22 cellular contexts compared by ENCODE assay signal in genomic region chr3:185925353-185925752, GRCh38. TPM values are rescaled to one million over a fixed set of nuclear protein-coding genes. Genes with fewer than 3 reads are reported as not detected.
DNase-seq lines count a peak whose midpoint lies in the region; ATAC-seq and TF ChIP-seq lines count a peak whose summit lies in the region.
"Had no signal": no experiment of that assay in that cellular context is flagged by ENCODE, and none has a peak within 500 bp of the region (broad histone marks: within the 10 kb centered on the region; RNA-seq: fewer than 3 reads in every experiment).

No MANE protein-coding gene starts in this region.

- H3K27me3 Mint-ChIP-seq in CD8-positive, alpha-beta memory T cell = no peaks in the 10 kb centered on the region
- H3K27me3 Mint-ChIP-seq in HFFc6 (ENCODE audit: insufficient read depth) (peaks cover 11% of the 10 kb centered on the region), chondrocyte (ENCODE audit: low read depth) (no peaks in the 10 kb centered on the region), neural crest cell (ENCODE audit: low read depth) (peaks cover 8% of the 10 kb centered on the region)
- H3K27me3 Mint-ChIP-seq: activated CD4-positive, alpha-beta memory T cell treated with anti-CD3 and anti-CD28 coated beads, Interleukin-2, amount 10 ng/mL, durations not matched to agents 7 days and 5 days had no signal

- DNase-seq in CD8-positive, alpha-beta memory T cell = no peak
- DNase-seq in HFFc6 (no peak), chondrocyte (ENCODE audit: low spot score) (no peak), neural crest cell (ENCODE audit: low read depth, low spot score) (no peak), HUDEP-2 (lab: John Stamatoyannopoulos, UW; ENCODE audit: unreplicated experiment in 76 of 76) (no peak), HuH-7.5 (ENCODE audit: low spot score) (no peak)
- DNase-seq: activated CD4-positive, alpha-beta memory T cell treated with anti-CD3 and anti-CD28 coated beads, Interleukin-2, amount 10 ng/mL, durations not matched to agents 7 days and 5 days; amygdala; BE2C; caudate nucleus; effector CD4-positive, alpha-beta T cell; GF-D8; midbrain; NCI-H2227 treated with DMSO at 0.1 percent for 48 hours; nucleus accumbens; SJCRH30; stimulated activated CD4-positive, alpha-beta T cell treated with anti-CD3 and anti-CD28 coated beads, Interleukin-15, amount 100 ng/mL, for 24 hours; T-helper 2 cell; thyroid gland; WERI-Rb-1 had no signal

- CTCF ChIA-PET in CD8-positive, alpha-beta memory T cell (lab: Charles Lee) = interaction anchor here (1.5 to 6.0 kb wide), 3 partner anchors 11 to 18 kb away, joined by 4 to 38 read pairs (median 25); partner anchors contain the start of gene TRA2B

- peaks cover 76% of the 10 kb centered on the region for H3K36me3 ChIP-seq in CD8-positive, alpha-beta memory T cell (ENCODE audit: insufficient read depth, low read length)

- H3K27me3 ChIP-seq in CD8-positive, alpha-beta memory T cell (ENCODE audit: insufficient read depth, low read length, poor library complexity, severe bottlenecking) = no peaks in the 10 kb centered on the region
- H3K27me3 ChIP-seq: BE2C, right atrium auricular region, SJCRH30, thyroid gland had no signal

- H3K27ac ChIP-seq in CD8-positive, alpha-beta memory T cell (ENCODE audit: low read depth, low read length) = no peak overlapping the region
- H3K27ac ChIP-seq: right atrium auricular region, SJCRH30, WERI-Rb-1 had no signal

- peak overlapping the region in 5 of 7 donors; percentile 16 to 48 (median 36) for H3K4me3 Mint-ChIP-seq in CD8-positive, alpha-beta memory T cell
- H3K4me3 Mint-ChIP-seq in HFFc6 (0 out of 2 replicates have a peak overlapping the region, but pooled peaks have one; percentile 0), chondrocyte (ENCODE audit: unreplicated experiment) (no peak overlapping the region), neural crest cell (peak overlapping the region; percentile 58)
- H3K4me3 Mint-ChIP-seq: activated CD4-positive, alpha-beta memory T cell treated with anti-CD3 and anti-CD28 coated beads, Interleukin-2, amount 10 ng/mL, durations not matched to agents 7 days and 5 days had no signal

- H3K4me1 Mint-ChIP-seq in CD8-positive, alpha-beta memory T cell = peaks cover 68 to 84% (median 75%) of the 10 kb centered on the region in 3 donors
- H3K4me1 Mint-ChIP-seq in HFFc6 (ENCODE audit: low read depth) (peaks cover 84% of the 10 kb centered on the region), chondrocyte (ENCODE audit: low read depth) (peaks cover 60% of the 10 kb centered on the region), neural crest cell (peaks cover 63% of the 10 kb centered on the region)

- H3K36me3 Mint-ChIP-seq in CD8-positive, alpha-beta memory T cell = peaks cover 17 to 96% (median 30%) of the 10 kb centered on the region in 3 donors
- H3K36me3 Mint-ChIP-seq in HFFc6 (ENCODE audit: low read depth) (peaks cover 60% of the 10 kb centered on the region), chondrocyte (ENCODE audit: low read depth) (peaks cover 30% of the 10 kb centered on the region), neural crest cell (ENCODE audit: low read depth) (peaks cover 41% of the 10 kb centered on the region)

- H3K9me3 ChIP-seq in CD8-positive, alpha-beta memory T cell (ENCODE audit: low read length) = no peaks in the 10 kb centered on the region
- H3K9me3 ChIP-seq: BE2C, right atrium auricular region, SJCRH30, thyroid gland had no signal

- H3K27ac Mint-ChIP-seq in CD8-positive, alpha-beta memory T cell = peak overlapping the region in 6 of 8 donors; percentile 19 to 90 (median 40)
- H3K27ac Mint-ChIP-seq in HFFc6 = peak overlapping the region; percentile 12
- peak overlapping the region; percentile 30 for H3K27ac Mint-ChIP-seq in chondrocyte (ENCODE audit: unreplicated experiment)
- H3K27ac Mint-ChIP-seq in neural crest cell (ENCODE audit: unreplicated experiment) = no peak overlapping the region
- H3K27ac Mint-ChIP-seq: activated CD4-positive, alpha-beta memory T cell treated with anti-CD3 and anti-CD28 coated beads, Interleukin-2, amount 10 ng/mL, durations not matched to agents 7 days and 5 days had no signal

- TF ChIP-seq CTCF in HFFc6 (IDR thresholded peaks at IDR 0.05) (no peak), chondrocyte (IDR thresholded peaks at IDR 0.05) (no peak), neural crest cell (conservative IDR thresholded peaks at IDR 0.05) (no peak)

- H3K4me1 ChIP-seq in CD8-positive, alpha-beta memory T cell (ENCODE audit: insufficient read depth, low read length) = peaks cover 46% of the 10 kb centered on the region

- POLR2A ChIA-PET in CD8-positive, alpha-beta memory T cell (lab: Charles Lee) = interaction anchor here (3.0 kb wide), 1 partner anchor 12 kb away, joined by 15 read pairs; the partner anchor contains the start of gene TRA2B

- no peaks in the 10 kb centered on the region for H3K9me3 Mint-ChIP-seq in CD8-positive, alpha-beta memory T cell
- no peaks in the 10 kb centered on the region for H3K9me3 Mint-ChIP-seq in HFFc6
- H3K9me3 Mint-ChIP-seq in chondrocyte (ENCODE audit: low read depth) = no peaks in the 10 kb centered on the region
- H3K9me3 Mint-ChIP-seq in neural crest cell = no peaks in the 10 kb centered on the region
- H3K9me3 Mint-ChIP-seq: activated CD4-positive, alpha-beta memory T cell treated with anti-CD3 and anti-CD28 coated beads, Interleukin-2, amount 10 ng/mL, durations not matched to agents 7 days and 5 days had no signal

- no peak for ATAC-seq in HG02884 (IDR thresholded peaks at IDR 0.05; ENCODE audit: unreplicated experiment)

- no peak overlapping the region for H3K4me3 ChIP-seq in CD8-positive, alpha-beta memory T cell (ENCODE audit: low read length)
- H3K4me3 ChIP-seq: right atrium auricular region, SJCRH30, thyroid gland had no signal

RNA-seq across cellular contexts. Expression of gene TRA2B, which starts 12.5 kb away (rescaled TPM):
- total RNA-seq in CD8-positive, alpha-beta memory T cell = 100 to 1,000 TPM; 305 to 324 TPM
- 181 TPM for polyA plus RNA-seq in CD8-positive, alpha-beta memory T cell
- 100 to 1,000 TPM; 116 to 151 (median 141) TPM for total RNA-seq in HFFc6 (2021; fragmentation: NEBNext Ultra II Directional; extraction: Animal tissue kit (Norgen Biotek cat#: 25700))
- total RNA-seq in chondrocyte (75.7 to 117 TPM (median 85.8 TPM) in 3 replicates), neural crest cell (314 and 329 TPM in 2 replicates)
